ENCODE assay signal across 8 cellular contexts in genomic region chr10:51063659-51064535, GRCh38.
DNase-seq lines count a peak whose midpoint lies in the region; ATAC-seq, FAIRE-seq and TF ChIP-seq lines count a peak whose summit lies in the region.

No MANE protein-coding gene starts in this region.

- peak; percentile 55 for ATAC-seq in GM19372 (IDR thresholded peaks at IDR 0.05; ENCODE audit: low read depth, unreplicated experiment)
- no peak for ATAC-seq in GM19023 (IDR thresholded peaks at IDR 0.05; ENCODE audit: unreplicated experiment)
- no peak for ATAC-seq in GM21825 (IDR thresholded peaks at IDR 0.05; ENCODE audit: unreplicated experiment)

- H3K4me3 ChIP-seq in coronary artery, result no peak overlapping the region

- DNase-seq in RCC 7860 (ENCODE audit: low spot score) (peak; percentile 16), foreskin melanocyte (peak; percentile 50), smooth muscle cell of the brain vasculature (ENCODE audit: low read depth, low spot score) (peak; percentile 17), T-helper 9 cell (no peak), coronary artery (ENCODE audit: low spot score) (no peak)

- H3K27ac ChIP-seq in coronary artery, result no peak overlapping the region

- no peak for TF ChIP-seq CTCF in coronary artery (IDR thresholded peaks at IDR 0.05)

- peak; percentile 78 for FAIRE-seq in RCC 7860 (lab: Jason Lieb, UNC)

Comparison
In these comparisons a context has a peak if more than half of its experiments do, and no peak if none do; other contexts are left out.
1. DNase-seq: peak in RCC 7860 (single experiment), foreskin melanocyte (single experiment) and smooth muscle cell of the brain vasculature (single experiment); none in T-helper 9 cell (single experiment) and coronary artery (single experiment).